Comparison of ENCODE assay signal across 28 cellular contexts in the genomic region with DNA sequence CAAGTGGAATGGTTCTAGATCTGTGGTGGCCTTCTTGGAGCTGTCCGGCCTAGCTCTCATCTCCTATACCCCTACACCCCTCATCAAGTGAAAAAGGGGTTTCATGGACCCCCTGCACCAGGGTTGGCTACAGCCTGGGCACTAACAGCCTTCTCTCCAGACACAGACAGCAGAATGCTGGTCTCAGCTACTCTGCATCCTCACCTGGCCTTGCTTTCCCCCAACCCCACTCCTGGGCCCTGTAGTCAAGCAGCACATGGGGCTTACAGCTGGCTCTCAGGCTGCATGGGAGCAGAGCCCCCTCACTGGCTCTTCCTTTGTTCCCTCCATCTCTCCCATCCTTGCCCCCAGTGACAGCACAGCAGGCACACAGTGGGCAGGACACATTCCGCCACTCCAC.
"Had no signal": no experiment of that assay in that cellular context is flagged by ENCODE, and none has a peak within 500 bp of the region (broad histone marks: within the 10 kb centered on the region; RNA-seq: fewer than 3 reads in every experiment).

No MANE protein-coding gene starts in this region.

- H3K27ac Mint-ChIP-seq: stimulated activated effector memory CD8-positive, alpha-beta T cell treated with anti-CD3 and anti-CD28 coated beads, Interleukin-12 subunit alpha, Interleukin-12 subunit beta, amount 100 ng/mL, for 72 hours; stimulated activated memory B cell treated with anti-CD40 and anti-IgM and Interleukin-4, amounts not matched to agents 10 μg/mL and 1 μg/mL and 100 μg/mL, for 72 hours; stimulated activated naive B cell treated with anti-CD40 and anti-IgM and Interleukin-4, amounts not matched to agents 10 μg/mL and 1 μg/mL and 100 μg/mL, for 72 hours; stimulated activated naive CD8-positive, alpha-beta T cell treated with anti-CD3 and anti-CD28 coated beads, Interleukin-15, amount 100 ng/mL, for 72 hours; stimulated activated naive CD8-positive, alpha-beta T cell treated with anti-CD3 and anti-CD28 coated beads, Interleukin-15, Interleukin-2, amounts not matched to agents 100 ng/mL and 50 ng/mL, for 24 hours; type B pancreatic cell had no signal

- FAIRE-seq: urothelium cell line had no signal

- ATAC-seq: stimulated activated effector memory CD8-positive, alpha-beta T cell treated with anti-CD3 and anti-CD28 coated beads, Interleukin-12 subunit alpha, Interleukin-12 subunit beta, amount 100 ng/mL, for 72 hours; stimulated activated memory B cell treated with anti-CD40 and anti-IgM and Interleukin-4, amounts not matched to agents 10 μg/mL and 1 μg/mL and 100 μg/mL, for 72 hours; stimulated activated naive B cell treated with anti-CD40 and anti-IgM and Interleukin-4, amounts not matched to agents 10 μg/mL and 1 μg/mL and 100 μg/mL, for 72 hours; stimulated activated naive CD8-positive, alpha-beta T cell treated with anti-CD3 and anti-CD28 coated beads, Interleukin-15, amount 100 ng/mL, for 72 hours; stimulated activated naive CD8-positive, alpha-beta T cell treated with anti-CD3 and anti-CD28 coated beads, Interleukin-15, Interleukin-2, amounts not matched to agents 100 U/mL and 50 U/mL, for 24 hours had no signal

- H3K36me3 Mint-ChIP-seq: stimulated activated effector memory CD8-positive, alpha-beta T cell treated with anti-CD3 and anti-CD28 coated beads, Interleukin-12 subunit alpha, Interleukin-12 subunit beta, amount 100 ng/mL, for 72 hours; stimulated activated naive B cell treated with anti-CD40 and anti-IgM and Interleukin-4, amounts not matched to agents 10 μg/mL and 1 μg/mL and 100 μg/mL, for 72 hours; type B pancreatic cell had no signal

- H3K4me1 Mint-ChIP-seq: stimulated activated naive CD8-positive, alpha-beta T cell treated with anti-CD3 and anti-CD28 coated beads, Interleukin-15, amount 100 ng/mL, for 72 hours had no signal

- H3K4me3 Mint-ChIP-seq: stimulated activated effector memory CD8-positive, alpha-beta T cell treated with anti-CD3 and anti-CD28 coated beads, Interleukin-12 subunit alpha, Interleukin-12 subunit beta, amount 100 ng/mL, for 72 hours; stimulated activated memory B cell treated with anti-CD40 and anti-IgM and Interleukin-4, amounts not matched to agents 10 μg/mL and 1 μg/mL and 100 μg/mL, for 72 hours; stimulated activated naive B cell treated with anti-CD40 and anti-IgM and Interleukin-4, amounts not matched to agents 10 μg/mL and 1 μg/mL and 100 μg/mL, for 72 hours; stimulated activated naive CD8-positive, alpha-beta T cell treated with anti-CD3 and anti-CD28 coated beads, Interleukin-15, amount 100 ng/mL, for 72 hours; stimulated activated naive CD8-positive, alpha-beta T cell treated with anti-CD3 and anti-CD28 coated beads, Interleukin-15, Interleukin-2, amounts not matched to agents 100 ng/mL and 50 ng/mL, for 24 hours; type B pancreatic cell had no signal

- H3K9me3 ChIP-seq: stomach, suprapubic skin, testis, thoracic aorta, thyroid gland, tibial artery, tibial nerve, transverse colon, upper lobe of left lung, uterus, vagina had no signal

- H3K4me3 ChIP-seq: stomach, suprapubic skin, testis, thoracic aorta, thyroid gland, tibial artery, tibial nerve, transverse colon, upper lobe of left lung, uterus, vagina had no signal

- H3K4me1 ChIP-seq: stomach, suprapubic skin, testis, thyroid gland, tibial artery, tibial nerve, transverse colon, upper lobe of left lung, uterus, vagina had no signal

- H3K27ac ChIP-seq: stomach, suprapubic skin, testis, thoracic aorta, thyroid gland, tibial artery, tibial nerve, transverse colon, upper lobe of left lung, uterus, vagina had no signal

- DNase-seq: stimulated activated CD4-positive, alpha-beta T cell treated with anti-CD3 and anti-CD28 coated beads, Interleukin-2, amount 100 ng/mL, for 24 hours; stimulated activated CD4-positive, alpha-beta T cell treated with anti-CD3 and anti-CD28 coated beads, Interleukin-2, amount 100 ng/mL, for 48 hours; stimulated activated CD4-positive, alpha-beta T cell treated with anti-CD3 and anti-CD28 coated beads, Interleukin-4, amount 100 ng/mL, for 1 hour; stimulated activated CD4-positive, alpha-beta T cell treated with anti-CD3 and anti-CD28 coated beads, Interleukin-4, amount 100 ng/mL, for 24 hours; stimulated activated CD4-positive, alpha-beta T cell treated with anti-CD3 and anti-CD28 coated beads, Interleukin-4, amount 100 ng/mL, for 4 hours; stimulated activated CD8-positive, alpha-beta memory T cell treated with anti-CD3 and anti-CD28 coated beads, Interleukin-4, amount 100 ng/mL, for 48 hours; stimulated activated naive B cell treated with anti-CD40 and anti-IgM and Interleukin-4, amounts not matched to agents 10 μg/mL and 1 μg/mL and 100 μg/mL, for 72 hours; stimulated activated naive CD4-positive, alpha-beta T cell; stimulated activated naive CD4-positive, alpha-beta T cell treated with Interleukin-2 at 50 U/mL for 16 hours; stimulated activated naive CD8-positive, alpha-beta T cell treated with anti-CD3 and anti-CD28 coated beads, Interleukin-15, amount 100 ng/mL, for 72 hours; stimulated activated naive CD8-positive, alpha-beta T cell treated with anti-CD3 and anti-CD28 coated beads, Interleukin-15, Interleukin-2, amounts not matched to agents 100 U/mL and 50 U/mL, for 24 hours; stomach; substantia nigra; testis; thyroid gland; tibial artery; transverse colon; upper lobe of left lung; uterus had no signal

- H3K36me3 ChIP-seq: stomach, suprapubic skin, thoracic aorta, thyroid gland, tibial artery, tibial nerve, transverse colon, upper lobe of left lung, uterus, vagina had no signal

- H3K27me3 ChIP-seq: testis, thyroid gland, tibial artery, tibial nerve, transverse colon, upper lobe of left lung, uterus, vagina had no signal
